ENCODE assay signal across 1 cellular context in the genomic region with DNA sequence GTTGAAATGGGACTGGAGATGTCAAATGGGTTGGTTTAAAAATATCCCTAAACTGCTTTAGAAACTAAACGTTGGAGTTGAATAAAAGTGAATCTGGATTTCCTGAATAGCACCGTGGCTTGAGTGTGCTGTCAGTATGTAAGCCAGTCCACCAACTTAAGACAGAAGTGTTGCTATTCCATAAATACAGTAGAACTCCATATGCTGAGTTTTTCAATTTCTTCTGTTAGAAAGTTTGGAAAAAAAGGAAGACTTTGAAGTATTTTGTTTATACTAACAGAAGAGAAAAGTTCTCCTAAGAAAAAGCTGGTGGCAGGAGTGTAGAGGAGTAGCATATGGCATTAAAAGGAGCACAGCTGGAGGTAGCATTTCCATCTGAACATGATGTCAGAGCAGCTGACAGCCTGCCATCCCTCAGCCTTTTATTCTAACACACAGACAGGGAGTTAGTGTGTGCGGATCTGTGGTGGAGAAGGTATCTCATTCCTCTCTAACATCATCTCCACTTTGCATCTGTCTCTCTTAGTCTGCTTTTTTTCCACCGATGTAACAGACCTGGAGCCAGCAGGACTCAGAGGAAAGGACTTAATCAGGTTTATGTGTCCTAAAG.
TF ChIP-seq lines count a peak whose summit lies in the region.

Gene ZBTB18 (plus strand): TSS at position 449 of the 610 bp plus-strand sequence. CDS start 149 bp downstream, at position 598.

TF ChIP-seq in GM12878, 131 proteins besides CTCF, POLR2A, EP300 and RAD21 (continued from another document):
- TF ChIP-seq ESRRA (IDR thresholded peaks at IDR 0.05; ENCODE audit: low read length) (no peak), SMARCA5 (IDR thresholded peaks at IDR 0.05) (no peak), CBFB (IDR thresholded peaks at IDR 0.05; ENCODE audit: low read depth) (no peak), ETV6 (conservative IDR thresholded peaks at IDR 0.05 in 1 of 2, IDR thresholded peaks at IDR 0.05 in 1 of 2; ENCODE audit: borderline replicate concordance in 1 of 2, low read depth in 1 of 2) (no peak), NBN (IDR thresholded peaks at IDR 0.05) (no peak), MTA2 (IDR thresholded peaks at IDR 0.05; ENCODE audit: low read depth) (no peak), MXI1 (IDR thresholded peaks at IDR 0.05; ENCODE audit: low read depth, low read length) (no peak), NR2F1 (conservative IDR thresholded peaks at IDR 0.05) (no peak)
